ENCODE assay signal across 27 cellular contexts in genomic region chr15:83225449-83225848, GRCh38. TPM values are rescaled to one million over a fixed set of nuclear protein-coding genes. Genes with fewer than 3 reads are reported as not detected.
"Had no signal": no experiment of that assay in that cellular context is flagged by ENCODE, and none has a peak within 500 bp of the region (broad histone marks: within the 10 kb centered on the region; RNA-seq: fewer than 3 reads in every experiment).

No MANE protein-coding gene starts in this region.

- H3K36me3 Mint-ChIP-seq: activated CD4-positive, alpha-beta memory T cell treated with anti-CD3 and anti-CD28 coated beads for 36 hours; activated naive CD4-positive, alpha-beta T cell treated with anti-CD3 and anti-CD28 coated beads, Interleukin-2, amount 10 ng/mL, durations not matched to agents 7 days and 5 days; activated naive CD8-positive, alpha-beta T cell treated with anti-CD3 and anti-CD28 coated beads for 36 hours had no signal

- H3K9me3 Mint-ChIP-seq: activated B cell treated with CpG ODN at 0.5 μM for 24 hours; activated CD4-positive, alpha-beta memory T cell treated with anti-CD3 and anti-CD28 coated beads for 36 hours; activated CD4-positive, alpha-beta T cell treated with anti-CD3 and anti-CD28 coated beads, Interleukin-2, amount 10 ng/mL, durations not matched to agents 24 days and 14 days; activated naive CD4-positive, alpha-beta T cell treated with anti-CD3 and anti-CD28 coated beads, Interleukin-2, amount 10 ng/mL, durations not matched to agents 7 days and 5 days; activated naive CD8-positive, alpha-beta T cell treated with anti-CD3 and anti-CD28 coated beads for 36 hours; activated T-helper 2 cell treated with anti-CD3 and anti-CD28 coated beads, Interferon-gamma antibody, Interleukin-2, Interleukin-4, amounts not matched to agents 10 μg/mL and 5 μg/mL and 100 μg/mL, durations not matched to agents 14 hours and 24 hours and 36 hours; T-helper 1 cell treated with Interleukin-12 subunit alpha and Interleukin-12 subunit beta and Interleukin-4 antibody, amounts not matched to agents 30 μg/mL and 1 μg/mL, for 36 hours had no signal

- H3K4me3 ChIP-seq: breast epithelium had no signal

- DNase-seq: activated B cell treated with CpG ODN at 0.5 μM for 24 hours; activated CD4-positive, alpha-beta memory T cell treated with anti-CD3 and anti-CD28 coated beads for 36 hours; activated CD4-positive, alpha-beta T cell treated with anti-CD3 and anti-CD28 coated beads for 1 hour; activated CD4-positive, alpha-beta T cell treated with anti-CD3 and anti-CD28 coated beads, Interleukin-2, amount 10 ng/mL, durations not matched to agents 24 days and 14 days; activated CD8-positive, alpha-beta memory T cell treated with anti-CD3 and anti-CD28 coated beads for 24 hours; activated gamma-delta T cell treated with Interleukin-2 at 50 U/mL for 16 hours; activated naive CD4-positive, alpha-beta T cell treated with anti-CD3 and anti-CD28 coated beads, Interleukin-2, amount 10 ng/mL, durations not matched to agents 7 days and 5 days; activated naive CD8-positive, alpha-beta T cell treated with anti-CD3 and anti-CD28 coated beads for 36 hours; activated T-cell treated with anti-CD3 and anti-CD28 coated beads, Interleukin-2, amount 50 U/mL, for 48 hours; caudate nucleus; Kasumi-1; KBM-7; NCI-H1092; NCI-H1417; NCI-H1930; NCI-H2171; NCI-H2227 treated with DMSO at 0.1 percent for 48 hours; NCI-H446 treated with DMSO at 0.1 percent for 48 hours; NCI-H524 treated with DMSO at 0.1 percent for 48 hours; NCI-H774; NK-92 treated with Interleukin-12 subunit alpha and Interleukin-12 subunit beta, amount 100 ng/mL, for 24 hours; SHP77; T-helper 9 cell had no signal

- H3K27me3 ChIP-seq: breast epithelium had no signal

- H3K36me3 ChIP-seq: breast epithelium had no signal

- H3K27ac Mint-ChIP-seq: activated B cell treated with CpG ODN at 0.5 μM for 24 hours; activated CD4-positive, alpha-beta memory T cell treated with anti-CD3 and anti-CD28 coated beads for 36 hours; activated CD4-positive, alpha-beta T cell treated with anti-CD3 and anti-CD28 coated beads, Interleukin-2, amount 10 ng/mL, durations not matched to agents 24 days and 14 days; activated naive CD4-positive, alpha-beta T cell treated with anti-CD3 and anti-CD28 coated beads, Interleukin-2, amount 10 ng/mL, durations not matched to agents 7 days and 5 days; activated naive CD8-positive, alpha-beta T cell treated with anti-CD3 and anti-CD28 coated beads for 36 hours; activated T-helper 2 cell treated with anti-CD3 and anti-CD28 coated beads, Interferon-gamma antibody, Interleukin-2, Interleukin-4, amounts not matched to agents 10 μg/mL and 5 μg/mL and 100 μg/mL, durations not matched to agents 14 hours and 24 hours and 36 hours; T-helper 1 cell treated with Interleukin-12 subunit alpha and Interleukin-12 subunit beta and Interleukin-4 antibody, amounts not matched to agents 30 μg/mL and 1 μg/mL, for 36 hours had no signal

- H3K4me1 Mint-ChIP-seq: activated B cell treated with CpG ODN at 0.5 μM for 24 hours; activated CD4-positive, alpha-beta T cell treated with anti-CD3 and anti-CD28 coated beads, Interleukin-2, amount 10 ng/mL, durations not matched to agents 24 days and 14 days; activated naive CD4-positive, alpha-beta T cell treated with anti-CD3 and anti-CD28 coated beads, Interleukin-2, amount 10 ng/mL, durations not matched to agents 7 days and 5 days; activated naive CD8-positive, alpha-beta T cell treated with anti-CD3 and anti-CD28 coated beads for 36 hours had no signal

- H3K4me3 Mint-ChIP-seq: activated B cell treated with CpG ODN at 0.5 μM for 24 hours; activated CD4-positive, alpha-beta memory T cell treated with anti-CD3 and anti-CD28 coated beads for 36 hours; activated CD4-positive, alpha-beta T cell treated with anti-CD3 and anti-CD28 coated beads, Interleukin-2, amount 10 ng/mL, durations not matched to agents 24 days and 14 days; activated naive CD4-positive, alpha-beta T cell treated with anti-CD3 and anti-CD28 coated beads, Interleukin-2, amount 10 ng/mL, durations not matched to agents 7 days and 5 days; activated naive CD8-positive, alpha-beta T cell treated with anti-CD3 and anti-CD28 coated beads for 36 hours; T-helper 1 cell treated with Interleukin-12 subunit alpha and Interleukin-12 subunit beta and Interleukin-4 antibody, amounts not matched to agents 30 μg/mL and 1 μg/mL, for 36 hours had no signal

- H3K9me3 ChIP-seq: breast epithelium had no signal

- H3K27ac ChIP-seq: breast epithelium had no signal

- H3K4me1 ChIP-seq: breast epithelium had no signal

RNA-seq across cellular contexts. Expression of gene BNC1, which starts 59.0 kb away (rescaled TPM):
- total RNA-seq: activated B cell treated with CpG ODN at 0.5 μM for 24 hours; activated CD4-positive, alpha-beta memory T cell treated with anti-CD3 and anti-CD28 coated beads for 36 hours; activated CD4-positive, alpha-beta T cell treated with anti-CD3 and anti-CD28 coated beads, Interleukin-2, amount 10 ng/mL, durations not matched to agents 24 days and 14 days; activated naive CD8-positive, alpha-beta T cell treated with anti-CD3 and anti-CD28 coated beads for 36 hours; activated T-helper 2 cell treated with anti-CD3 and anti-CD28 coated beads, Interferon-gamma antibody, Interleukin-2, Interleukin-4, amounts not matched to agents 10 μg/mL and 5 μg/mL and 100 μg/mL, durations not matched to agents 14 hours and 24 hours and 36 hours; SK-MEL-5 had no signal
